ENCODE assay signal across 11 cellular contexts in genomic region chr16:85479972-85480726, GRCh38.
DNase-seq lines count a peak whose midpoint lies in the region; ATAC-seq and TF ChIP-seq lines count a peak whose summit lies in the region.
"Had no signal": no experiment of that assay in that cellular context is flagged by ENCODE, and none has a peak within 500 bp of the region (broad histone marks: within the 10 kb centered on the region; RNA-seq: fewer than 3 reads in every experiment).

No MANE protein-coding gene starts in this region.

- CTCF ChIA-PET in activated CD8-positive, alpha-beta memory T cell treated with anti-CD3 and anti-CD28 coated beads, Interleukin-2, amount 10 ng/mL, durations not matched to agents 7 days and 5 days (lab: Charles Lee) = interaction anchor here (1.4 to 2.8 kb wide), 5 partner anchors 11 to 60 kb away, joined by 3 to 6 read pairs (median 4); no protein-coding TSS in a partner anchor

- peak; percentile 39 for ATAC-seq in activated CD8-positive, alpha-beta memory T cell treated with anti-CD3 and anti-CD28 coated beads, Interleukin-2, amount 10 ng/mL, durations not matched to agents 7 days and 5 days
- ATAC-seq in HG02610 (IDR thresholded peaks at IDR 0.05; ENCODE audit: unreplicated experiment) = no peak
- ATAC-seq in HG02763 (IDR thresholded peaks at IDR 0.05; ENCODE audit: unreplicated experiment) = no peak
- ATAC-seq: CD8-positive, alpha-beta T cell; T-cell had no signal

- peak; percentile 43 for DNase-seq in activated CD8-positive, alpha-beta memory T cell treated with anti-CD3 and anti-CD28 coated beads, Interleukin-2, amount 10 ng/mL, durations not matched to agents 7 days and 5 days
- no peak for DNase-seq in activated CD8-positive, alpha-beta memory T cell treated with anti-CD3 and anti-CD28 coated beads for 24 hours
- DNase-seq in NCI-H2107 (lab: John Stamatoyannopoulos, UW) (peak; percentile 88), epithelial cell of esophagus (ENCODE audit: low read depth) (peak; percentile 40), spleen (peak; percentile 83), ureter (ENCODE audit: low spot score) (no peak)
- DNase-seq: left cardiac atrium had no signal

- no peak overlapping the region for H3K27ac ChIP-seq in spleen

- H3K4me3 Mint-ChIP-seq in activated CD8-positive, alpha-beta memory T cell treated with anti-CD3 and anti-CD28 coated beads, Interleukin-2, amount 10 ng/mL, durations not matched to agents 7 days and 5 days = no peak overlapping the region
- H3K4me3 Mint-ChIP-seq: CD8-positive, alpha-beta T cell; T-cell had no signal

- no peaks in the 10 kb centered on the region for H3K9me3 ChIP-seq in spleen

- no peaks in the 10 kb centered on the region for H3K4me1 Mint-ChIP-seq in activated CD8-positive, alpha-beta memory T cell treated with anti-CD3 and anti-CD28 coated beads, Interleukin-2, amount 10 ng/mL, durations not matched to agents 7 days and 5 days

- intact Hi-C loops in spleen (cut with DNase I; ENCODE audit: low total_unique reads) = no loop called here

- H3K27me3 Mint-ChIP-seq in activated CD8-positive, alpha-beta memory T cell treated with anti-CD3 and anti-CD28 coated beads, Interleukin-2, amount 10 ng/mL, durations not matched to agents 7 days and 5 days = no peaks in the 10 kb centered on the region

- TF ChIP-seq POLR2A in spleen (IDR thresholded peaks at IDR 0.05) = no peak

- H3K27ac Mint-ChIP-seq in activated CD8-positive, alpha-beta memory T cell treated with anti-CD3 and anti-CD28 coated beads, Interleukin-2, amount 10 ng/mL, durations not matched to agents 7 days and 5 days = no peak overlapping the region
- H3K27ac Mint-ChIP-seq: CD8-positive, alpha-beta T cell; T-cell had no signal

- H3K36me3 ChIP-seq in spleen = no peaks in the 10 kb centered on the region

- H3K4me1 ChIP-seq in spleen = peaks cover 0 to 20% (median 8%) of the 10 kb centered on the region in 6 donors

- no peaks in the 10 kb centered on the region for H3K36me3 Mint-ChIP-seq in activated CD8-positive, alpha-beta memory T cell treated with anti-CD3 and anti-CD28 coated beads, Interleukin-2, amount 10 ng/mL, durations not matched to agents 7 days and 5 days
- H3K36me3 Mint-ChIP-seq: CD8-positive, alpha-beta T cell; T-cell had no signal

- no peaks in the 10 kb centered on the region for H3K27me3 ChIP-seq in spleen (replicated peaks in 1 of 7)

- TF ChIP-seq CTCF in epithelial cell of esophagus (IDR thresholded peaks at IDR 0.05; ENCODE audit: insufficient read depth, low read depth, low read length, missing control alignments) (peak; percentile 61), spleen (IDR thresholded peaks at IDR 0.05 in 8 of 11, conservative IDR thresholded peaks at IDR 0.05 in 3 of 11) (peak in 6 of 11 experiments; percentile 17 to 56 (median 44))

- WGBS in spleen, 5 donors = 75 to 82% (median 78%) methylated on average over 23 to 26 of the region's 26 CpGs

- H3K9me3 Mint-ChIP-seq in activated CD8-positive, alpha-beta memory T cell treated with anti-CD3 and anti-CD28 coated beads, Interleukin-2, amount 10 ng/mL, durations not matched to agents 7 days and 5 days (ENCODE audit: low read depth) = no peaks in the 10 kb centered on the region
- H3K9me3 Mint-ChIP-seq: CD8-positive, alpha-beta T cell; T-cell had no signal

- H3K4me3 ChIP-seq in epithelial cell of esophagus (ENCODE audit: low read length) = no peak overlapping the region
- peak overlapping the region in 1 of 8 donors; percentile 7 for H3K4me3 ChIP-seq in spleen

Comparison
In these comparisons a context has a peak if more than half of its experiments do, and no peak if none do; other contexts are left out.
1. DNase-seq: peak in activated CD8-positive, alpha-beta memory T cell treated with anti-CD3 and anti-CD28 coated beads, Interleukin-2, amount 10 ng/mL, durations not matched to agents 7 days and 5 days (single experiment), NCI-H2107 (single experiment), epithelial cell of esophagus (single experiment) and spleen (single experiment); none in activated CD8-positive, alpha-beta memory T cell treated with anti-CD3 and anti-CD28 coated beads for 24 hours (single experiment) and ureter (single experiment).